In the genomic region with DNA sequence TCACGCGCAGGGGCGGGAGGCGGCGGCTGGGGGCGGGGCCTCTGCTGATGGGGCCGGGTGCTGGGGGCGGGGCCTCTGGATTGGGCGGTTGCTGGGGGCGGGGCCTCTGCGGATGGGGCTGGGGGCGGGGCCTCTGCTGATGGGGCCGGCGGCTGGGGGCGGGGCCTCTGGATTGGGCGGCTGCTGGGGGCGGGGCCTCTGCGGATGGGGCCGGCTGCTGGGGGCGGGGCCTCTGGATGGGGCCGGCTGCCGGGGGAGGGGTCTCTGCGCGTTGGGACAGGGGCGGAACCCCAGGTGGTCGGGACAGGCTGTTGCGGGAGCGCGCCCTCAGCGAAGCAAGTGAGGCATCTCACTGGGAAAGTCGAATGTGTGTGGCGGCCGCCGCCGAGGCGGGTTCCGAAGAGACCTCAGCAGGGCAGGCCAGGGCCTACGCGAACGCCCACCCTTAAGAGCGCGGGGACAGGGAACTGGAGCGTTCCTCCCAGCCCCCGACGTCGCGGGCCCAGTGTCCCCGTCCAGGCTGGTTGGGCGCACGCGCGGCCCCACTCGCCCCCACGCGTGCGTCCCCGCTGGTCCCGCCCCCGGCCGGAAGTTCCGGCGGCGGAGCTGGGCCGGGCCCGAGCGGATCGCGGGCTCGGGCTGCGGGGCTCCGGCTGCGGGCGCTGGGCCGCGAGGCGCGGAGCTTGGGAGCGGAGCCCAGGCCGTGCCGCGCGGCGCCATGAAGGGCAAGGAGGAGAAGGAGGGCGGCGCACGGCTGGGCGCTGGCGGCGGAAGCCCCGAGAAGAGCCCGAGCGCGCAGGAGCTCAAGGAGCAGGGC, we compare ENCODE assay signal across 1 cellular context.
A peak's percentile ranks its signal among the peaks of the same experiment; 100 is the strongest.
TF ChIP-seq lines count a peak whose summit lies in the region.

A gene (plus strand): TSS at position 603 of the 817 bp plus-strand sequence. CDS start 116 bp downstream, at position 719.

TF ChIP-seq in K562, 482 proteins besides CTCF, POLR2A, EP300 and RAD21 (continued from another document):
- TF ChIP-seq, protein P1, sequence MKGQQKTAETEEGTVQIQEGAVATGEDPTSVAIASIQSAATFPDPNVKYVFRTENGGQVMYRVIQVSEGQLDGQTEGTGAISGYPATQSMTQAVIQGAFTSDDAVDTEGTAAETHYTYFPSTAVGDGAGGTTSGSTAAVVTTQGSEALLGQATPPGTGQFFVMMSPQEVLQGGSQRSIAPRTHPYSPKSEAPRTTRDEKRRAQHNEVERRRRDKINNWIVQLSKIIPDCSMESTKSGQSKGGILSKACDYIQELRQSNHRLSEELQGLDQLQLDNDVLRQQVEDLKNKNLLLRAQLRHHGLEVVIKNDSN (CRISPR knock-in tag; IDR thresholded peaks at IDR 0.05) = no peak
- TF ChIP-seq, protein P2, sequence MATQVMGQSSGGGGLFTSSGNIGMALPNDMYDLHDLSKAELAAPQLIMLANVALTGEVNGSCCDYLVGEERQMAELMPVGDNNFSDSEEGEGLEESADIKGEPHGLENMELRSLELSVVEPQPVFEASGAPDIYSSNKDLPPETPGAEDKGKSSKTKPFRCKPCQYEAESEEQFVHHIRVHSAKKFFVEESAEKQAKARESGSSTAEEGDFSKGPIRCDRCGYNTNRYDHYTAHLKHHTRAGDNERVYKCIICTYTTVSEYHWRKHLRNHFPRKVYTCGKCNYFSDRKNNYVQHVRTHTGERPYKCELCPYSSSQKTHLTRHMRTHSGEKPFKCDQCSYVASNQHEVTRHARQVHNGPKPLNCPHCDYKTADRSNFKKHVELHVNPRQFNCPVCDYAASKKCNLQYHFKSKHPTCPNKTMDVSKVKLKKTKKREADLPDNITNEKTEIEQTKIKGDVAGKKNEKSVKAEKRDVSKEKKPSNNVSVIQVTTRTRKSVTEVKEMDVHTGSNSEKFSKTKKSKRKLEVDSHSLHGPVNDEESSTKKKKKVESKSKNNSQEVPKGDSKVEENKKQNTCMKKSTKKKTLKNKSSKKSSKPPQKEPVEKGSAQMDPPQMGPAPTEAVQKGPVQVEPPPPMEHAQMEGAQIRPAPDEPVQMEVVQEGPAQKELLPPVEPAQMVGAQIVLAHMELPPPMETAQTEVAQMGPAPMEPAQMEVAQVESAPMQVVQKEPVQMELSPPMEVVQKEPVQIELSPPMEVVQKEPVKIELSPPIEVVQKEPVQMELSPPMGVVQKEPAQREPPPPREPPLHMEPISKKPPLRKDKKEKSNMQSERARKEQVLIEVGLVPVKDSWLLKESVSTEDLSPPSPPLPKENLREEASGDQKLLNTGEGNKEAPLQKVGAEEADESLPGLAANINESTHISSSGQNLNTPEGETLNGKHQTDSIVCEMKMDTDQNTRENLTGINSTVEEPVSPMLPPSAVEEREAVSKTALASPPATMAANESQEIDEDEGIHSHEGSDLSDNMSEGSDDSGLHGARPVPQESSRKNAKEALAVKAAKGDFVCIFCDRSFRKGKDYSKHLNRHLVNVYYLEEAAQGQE (CRISPR knock-in tag; IDR thresholded peaks at IDR 0.05; ENCODE audit: low read depth) = peak; percentile 62; the same call in 1 of the 2 replicates
- TF ChIP-seq, protein P3, sequence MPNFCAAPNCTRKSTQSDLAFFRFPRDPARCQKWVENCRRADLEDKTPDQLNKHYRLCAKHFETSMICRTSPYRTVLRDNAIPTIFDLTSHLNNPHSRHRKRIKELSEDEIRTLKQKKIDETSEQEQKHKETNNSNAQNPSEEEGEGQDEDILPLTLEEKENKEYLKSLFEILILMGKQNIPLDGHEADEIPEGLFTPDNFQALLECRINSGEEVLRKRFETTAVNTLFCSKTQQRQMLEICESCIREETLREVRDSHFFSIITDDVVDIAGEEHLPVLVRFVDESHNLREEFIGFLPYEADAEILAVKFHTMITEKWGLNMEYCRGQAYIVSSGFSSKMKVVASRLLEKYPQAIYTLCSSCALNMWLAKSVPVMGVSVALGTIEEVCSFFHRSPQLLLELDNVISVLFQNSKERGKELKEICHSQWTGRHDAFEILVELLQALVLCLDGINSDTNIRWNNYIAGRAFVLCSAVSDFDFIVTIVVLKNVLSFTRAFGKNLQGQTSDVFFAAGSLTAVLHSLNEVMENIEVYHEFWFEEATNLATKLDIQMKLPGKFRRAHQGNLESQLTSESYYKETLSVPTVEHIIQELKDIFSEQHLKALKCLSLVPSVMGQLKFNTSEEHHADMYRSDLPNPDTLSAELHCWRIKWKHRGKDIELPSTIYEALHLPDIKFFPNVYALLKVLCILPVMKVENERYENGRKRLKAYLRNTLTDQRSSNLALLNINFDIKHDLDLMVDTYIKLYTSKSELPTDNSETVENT (CRISPR knock-in tag; IDR thresholded peaks at IDR 0.05) = peak; percentile 45
- TF ChIP-seq HNRNPUL1 (IDR thresholded peaks at IDR 0.05; ENCODE audit: low read length) (no peak), POLR2G (IDR thresholded peaks at IDR 0.05; ENCODE audit: low read depth, low read length) (peak; percentile 83)
- TF ChIP-seq, protein P4, sequence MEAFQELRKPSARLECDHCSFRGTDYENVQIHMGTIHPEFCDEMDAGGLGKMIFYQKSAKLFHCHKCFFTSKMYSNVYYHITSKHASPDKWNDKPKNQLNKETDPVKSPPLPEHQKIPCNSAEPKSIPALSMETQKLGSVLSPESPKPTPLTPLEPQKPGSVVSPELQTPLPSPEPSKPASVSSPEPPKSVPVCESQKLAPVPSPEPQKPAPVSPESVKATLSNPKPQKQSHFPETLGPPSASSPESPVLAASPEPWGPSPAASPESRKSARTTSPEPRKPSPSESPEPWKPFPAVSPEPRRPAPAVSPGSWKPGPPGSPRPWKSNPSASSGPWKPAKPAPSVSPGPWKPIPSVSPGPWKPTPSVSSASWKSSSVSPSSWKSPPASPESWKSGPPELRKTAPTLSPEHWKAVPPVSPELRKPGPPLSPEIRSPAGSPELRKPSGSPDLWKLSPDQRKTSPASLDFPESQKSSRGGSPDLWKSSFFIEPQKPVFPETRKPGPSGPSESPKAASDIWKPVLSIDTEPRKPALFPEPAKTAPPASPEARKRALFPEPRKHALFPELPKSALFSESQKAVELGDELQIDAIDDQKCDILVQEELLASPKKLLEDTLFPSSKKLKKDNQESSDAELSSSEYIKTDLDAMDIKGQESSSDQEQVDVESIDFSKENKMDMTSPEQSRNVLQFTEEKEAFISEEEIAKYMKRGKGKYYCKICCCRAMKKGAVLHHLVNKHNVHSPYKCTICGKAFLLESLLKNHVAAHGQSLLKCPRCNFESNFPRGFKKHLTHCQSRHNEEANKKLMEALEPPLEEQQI (IDR thresholded peaks at IDR 0.05) = no peak
- TF ChIP-seq, protein P5, sequence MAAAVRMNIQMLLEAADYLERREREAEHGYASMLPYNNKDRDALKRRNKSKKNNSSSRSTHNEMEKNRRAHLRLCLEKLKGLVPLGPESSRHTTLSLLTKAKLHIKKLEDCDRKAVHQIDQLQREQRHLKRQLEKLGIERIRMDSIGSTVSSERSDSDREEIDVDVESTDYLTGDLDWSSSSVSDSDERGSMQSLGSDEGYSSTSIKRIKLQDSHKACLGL (CRISPR knock-in tag; IDR thresholded peaks at IDR 0.05; ENCODE audit: borderline replicate concordance, poor library complexity, severe bottlenecking) = peak; percentile 16
